In genomic region chrX:44241551-44241950, GRCh38 we compare ENCODE assay signal across 22 cellular contexts.
DNase-seq lines count a peak whose midpoint lies in the region; ATAC-seq, FAIRE-seq and TF ChIP-seq lines count a peak whose summit lies in the region.
"Had no signal": no experiment of that assay in that cellular context is flagged by ENCODE, and none has a peak within 500 bp of the region (broad histone marks: within the 10 kb centered on the region; RNA-seq: fewer than 3 reads in every experiment).

No MANE protein-coding gene starts in this region.

- no peaks in the 10 kb centered on the region for H3K27me3 Mint-ChIP-seq in WTC11 (ENCODE audit: low read depth)
- H3K27me3 Mint-ChIP-seq: CD4-positive, alpha-beta T cell had no signal

- no peaks in the 10 kb centered on the region for H3K4me1 ChIP-seq in A549
- H3K4me1 ChIP-seq: BE2C, Caco-2 had no signal

- peaks cover 38% of the 10 kb centered on the region for H3K4me1 Mint-ChIP-seq in WTC11

- H3K9me3 ChIP-seq in A549, result no peaks in the 10 kb centered on the region
- H3K9me3 ChIP-seq: BE2C; BLaER1 treated with 17β-estradiol and CSF1 and Interleukin-3, amounts not matched to agents 10 nM and 100 nM; Caco-2 had no signal

- H3K4me3 ChIP-seq in A549, result no peak overlapping the region
- H3K4me3 ChIP-seq: BLaER1 treated with 17β-estradiol and CSF1 and Interleukin-3, amounts not matched to agents 10 nM and 100 nM had no signal

- in situ Hi-C loops in G401 (cut with HindIII; ENCODE audit: low sequenced_read_pairs), result no loop called here

- TF ChIP-seq CTCF in A549 (IDR thresholded peaks at IDR 0.05), result no peak
- TF ChIP-seq CTCF in WTC11 (IDR thresholded peaks at IDR 0.05), result no peak

- H3K27ac ChIP-seq in A549, result no peak overlapping the region
- H3K27ac ChIP-seq: 22Rv1; BLaER1 treated with 17β-estradiol and CSF1 and Interleukin-3, amounts not matched to agents 10 nM and 100 nM; C4-2B had no signal

- DNase-seq in A549 (ENCODE audit: low read depth in 1 of 2, low spot score in 1 of 2) (no peak), G401 (ENCODE audit: low spot score) (peak; percentile 89), cerebellar cortex (ENCODE audit: low spot score) (peak; percentile 89), cerebellum (ENCODE audit: low spot score) (peak; percentile 16), retina (no peak), WTC11 (ENCODE audit: low spot score) (no peak), NCI-H226 (no peak), HuH-7.5 (ENCODE audit: low spot score) (no peak)
- DNase-seq: ACHN; BE2C; Caco-2; Calu3; CD4-positive, alpha-beta T cell; CD8-positive, alpha-beta T cell; DMS79 treated with DMSO at 0.1 percent for 48 hours; GDM1 had no signal

- POLR2A ChIA-PET in A549 (lab: Yijun Ruan, JAX), result no interaction called here
- POLR2A ChIA-PET in WTC11 (lab: Charles Lee), result no interaction called here

- no peak overlapping the region for H3K4me3 Mint-ChIP-seq in WTC11
- H3K4me3 Mint-ChIP-seq: CD4-positive, alpha-beta T cell; CD8-positive, alpha-beta T cell had no signal

- TF ChIP-seq EP300 in A549 (IDR thresholded peaks at IDR 0.05), result no peak

- CTCF ChIA-PET in A549 (lab: Yijun Ruan, JAX), result interaction anchor here (6.0 kb wide), 1 partner anchor 283 kb away, joined by 64 read pairs; no protein-coding TSS in a partner anchor
- CTCF ChIA-PET in WTC11 (lab: Charles Lee), result no interaction called here

- peak; percentile 7 for FAIRE-seq in A549 (lab: Jason Lieb, UNC)
- FAIRE-seq: D721Med, GM12891, GM18507 had no signal

- WGBS in A549 (ENCODE audit: missing lambda C conversion rate), result 61% methylated on average over 4 of the region's 4 CpGs

- no peak overlapping the region for H3K4me2 ChIP-seq in A549
- H3K4me2 ChIP-seq: BLaER1 treated with 17β-estradiol and CSF1 and Interleukin-3, amounts not matched to agents 10 nM and 100 nM had no signal

- ATAC-seq in A549 (no peak), WTC11 (no peak)
- ATAC-seq: CD8-positive, alpha-beta T cell had no signal

- H3K9me3 Mint-ChIP-seq in WTC11, result peaks cover 3% of the 10 kb centered on the region; the same call in 1 of the 2 replicates
- H3K9me3 Mint-ChIP-seq: CD4-positive, alpha-beta T cell; CD8-positive, alpha-beta T cell had no signal

- no peak overlapping the region for H3K27ac Mint-ChIP-seq in WTC11
- H3K27ac Mint-ChIP-seq: CD4-positive, alpha-beta T cell; CD8-positive, alpha-beta T cell had no signal

- TF ChIP-seq RAD21 in A549 (conservative IDR thresholded peaks at IDR 0.05 in 1 of 2, IDR thresholded peaks at IDR 0.05 in 1 of 2), result no peak

- no peak for TF ChIP-seq POLR2A in A549 (IDR thresholded peaks at IDR 0.05; ENCODE audit: low read length)

- no peaks in the 10 kb centered on the region for H3K36me3 Mint-ChIP-seq in WTC11
- H3K36me3 Mint-ChIP-seq: CD8-positive, alpha-beta T cell had no signal

TF ChIP-seq in A549, 52 proteins besides CTCF, POLR2A, EP300 and RAD21 (continues in another document):
- TF ChIP-seq RNF2 (IDR thresholded peaks at IDR 0.05; ENCODE audit: borderline replicate concordance, low read depth) (no peak), EHMT2 (IDR thresholded peaks at IDR 0.05; ENCODE audit: low read depth) (no peak), NR3C1 (IDR thresholded peaks at IDR 0.05) (no peak), SMC3 (IDR thresholded peaks at IDR 0.05) (no peak), HOXB13 (CRISPR knock-in tag; IDR thresholded peaks at IDR 0.05; ENCODE audit: low read depth) (no peak), NPAS2 (CRISPR knock-in tag; IDR thresholded peaks at IDR 0.05; ENCODE audit: borderline replicate concordance) (no peak), ATOH8 (CRISPR knock-in tag; IDR thresholded peaks at IDR 0.05; ENCODE audit: low read depth) (no peak), MAZ (IDR thresholded peaks at IDR 0.05; ENCODE audit: borderline replicate concordance, low read depth, low read length) (no peak), TP53 (CRISPR knock-in tag; IDR thresholded peaks at IDR 0.05) (no peak), HOXA7 (CRISPR knock-in tag; IDR thresholded peaks at IDR 0.05) (no peak), ZNF302 (CRISPR knock-in tag; IDR thresholded peaks at IDR 0.05) (no peak), EHF (CRISPR knock-in tag; IDR thresholded peaks at IDR 0.05) (no peak), HMGXB4 (CRISPR knock-in tag; IDR thresholded peaks at IDR 0.05; ENCODE audit: borderline replicate concordance) (no peak)
- TF ChIP-seq, protein P1, sequence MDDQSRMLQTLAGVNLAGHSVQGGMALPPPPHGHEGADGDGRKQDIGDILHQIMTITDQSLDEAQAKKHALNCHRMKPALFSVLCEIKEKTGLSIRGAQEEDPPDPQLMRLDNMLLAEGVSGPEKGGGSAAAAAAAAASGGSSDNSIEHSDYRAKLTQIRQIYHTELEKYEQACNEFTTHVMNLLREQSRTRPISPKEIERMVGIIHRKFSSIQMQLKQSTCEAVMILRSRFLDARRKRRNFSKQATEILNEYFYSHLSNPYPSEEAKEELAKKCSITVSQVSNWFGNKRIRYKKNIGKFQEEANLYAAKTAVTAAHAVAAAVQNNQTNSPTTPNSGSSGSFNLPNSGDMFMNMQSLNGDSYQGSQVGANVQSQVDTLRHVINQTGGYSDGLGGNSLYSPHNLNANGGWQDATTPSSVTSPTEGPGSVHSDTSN (IDR thresholded peaks at IDR 0.05), result no peak

TF ChIP-seq in WTC11, 78 proteins besides CTCF, POLR2A, EP300 and RAD21:
- no peak for TF ChIP-seq SP1 (CRISPR knock-in tag; conservative IDR thresholded peaks at IDR 0.05)
- TF ChIP-seq NR3C1 (CRISPR knock-in tag; conservative IDR thresholded peaks at IDR 0.05; ENCODE audit: low read depth), result no peak

Comparison
In these comparisons a context has a peak if more than half of its experiments do, and no peak if none do; other contexts are left out.
1. DNase-seq: peak in G401 (single experiment), cerebellar cortex (single experiment) and cerebellum (single experiment); none in A549 (0 of 2), retina (single experiment), WTC11 (single experiment), NCI-H226 (single experiment) and HuH-7.5 (single experiment).